ENCODE assay signal across 8 cellular contexts in the genomic region with DNA sequence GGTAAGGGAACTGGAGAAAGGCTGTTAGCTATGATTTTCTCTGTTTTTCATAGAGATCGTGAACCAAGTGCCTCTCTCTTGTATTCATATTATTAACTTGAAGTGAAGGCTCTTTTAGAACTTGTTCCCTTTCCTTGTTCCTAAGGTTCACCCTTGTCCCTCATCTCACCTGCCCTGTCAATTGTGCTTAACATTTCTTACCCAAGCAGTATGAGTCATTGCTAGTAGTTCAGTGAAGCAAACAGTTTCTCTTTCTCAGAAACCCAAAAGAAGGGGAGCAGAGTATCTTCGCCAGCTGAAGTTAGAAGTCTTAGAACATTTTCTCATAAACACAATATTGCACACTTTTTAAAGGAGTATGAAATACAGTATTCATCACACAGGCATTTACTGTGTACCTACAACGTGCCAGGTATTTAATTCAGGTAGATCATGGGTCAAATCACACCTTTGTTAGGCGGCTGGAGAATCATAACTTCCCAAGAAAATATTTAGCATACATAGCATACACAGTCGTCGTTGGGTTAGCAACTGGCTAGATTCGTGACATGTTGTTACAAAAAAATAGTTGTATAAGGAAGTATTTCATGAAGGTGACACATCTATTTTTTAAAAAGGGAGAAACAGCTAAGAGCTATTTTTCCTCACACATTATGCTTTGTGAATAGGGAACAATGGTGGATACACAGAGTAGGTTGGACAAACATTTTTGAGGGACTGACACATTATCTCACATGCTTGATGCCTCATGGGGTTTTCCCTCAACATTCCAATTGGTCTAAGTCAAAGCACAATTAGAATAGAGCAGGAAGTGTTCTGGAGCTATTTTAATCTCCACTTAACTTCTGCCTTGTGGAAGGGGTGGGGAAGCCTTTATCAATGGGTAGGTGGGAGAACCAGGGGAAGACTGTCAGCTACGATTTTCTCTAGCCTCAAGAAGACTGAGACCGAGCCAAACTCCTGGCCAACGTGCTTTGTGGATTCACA. TPM values are rescaled to one million over a fixed set of nuclear protein-coding genes. Genes with fewer than 3 reads are reported as not detected.
DNase-seq lines count a peak whose midpoint lies in the region; ATAC-seq and TF ChIP-seq lines count a peak whose summit lies in the region.

No MANE protein-coding gene starts in this region.

- H2AFZ ChIP-seq in parathyroid adenoma = no peak overlapping the region

- H3K79me2 ChIP-seq in parathyroid adenoma = no peaks in the 10 kb centered on the region

- H3K27me3 ChIP-seq in parathyroid adenoma (ENCODE audit: control insufficient read depth, insufficient read depth, low read length) = no peaks in the 10 kb centered on the region

- H3K4me1 ChIP-seq in parathyroid adenoma = no peaks in the 10 kb centered on the region

- DNase-seq in activated CD4-positive, CD25-positive, alpha-beta regulatory T cell (lab: John Stamatoyannopoulos, UW) = no peak
- DNase-seq in NCI-H460 (ENCODE audit: extremely low read depth, low read depth) (peak; percentile 54), epithelial cell of proximal tubule (ENCODE audit: low read depth) (peak; percentile 98), NCI-H187 (lab: John Stamatoyannopoulos, UW) (no peak), SKM-1 (lab: John Stamatoyannopoulos, UW; ENCODE audit: unreplicated experiment) (no peak)

- H3K9me3 ChIP-seq in parathyroid adenoma (ENCODE audit: control insufficient read depth, low read length) = no peaks in the 10 kb centered on the region

- peak overlapping the region; percentile 12 for H3K4me2 ChIP-seq in parathyroid adenoma (ENCODE audit: low read length)

- peak; percentile 48 to 58 for ATAC-seq in activated CD4-positive, CD25-positive, alpha-beta regulatory T cell treated with anti-CD3 and anti-CD28 coated beads, Interleukin-2, amount 50 U/mL, for 24 hours
- peak; percentile 76 for ATAC-seq in HG02763 (IDR thresholded peaks at IDR 0.05; ENCODE audit: unreplicated experiment)

- no peak overlapping the region for H3K27ac ChIP-seq in parathyroid adenoma

- H3K4me3 ChIP-seq in epithelial cell of proximal tubule (ENCODE audit: low read depth, low read length) (peak overlapping the region; percentile 61), parathyroid adenoma (ENCODE audit: low read depth, low read length) (no peak overlapping the region)

- no peaks in the 10 kb centered on the region for H3K36me3 ChIP-seq in parathyroid adenoma (ENCODE audit: control insufficient read depth, insufficient read depth, low read length)

- TF ChIP-seq CTCF in epithelial cell of proximal tubule (conservative IDR thresholded peaks at IDR 0.05; ENCODE audit: low read depth, low read length) (no peak), parathyroid adenoma (IDR thresholded peaks at IDR 0.05) (no peak)

- no peak overlapping the region for H3K9ac ChIP-seq in parathyroid adenoma

RNA-seq across cellular contexts. Expression of a gene that starts 13.2 kb away (rescaled TPM):
- 0.02 and 0.03 TPM in 2 replicates for total RNA-seq in NCI-H460 (2014; rRNA removed; shearing (Covaris generic))
- not detected in 2 replicates for polyA plus RNA-seq in NCI-H460 (2014; cell fraction: nucleus; rRNA removed)
- total RNA-seq in epithelial cell of proximal tubule = 25.7 and 35.5 TPM in 2 replicates

Comparison
In these comparisons a context has a peak if more than half of its experiments do, and no peak if none do; other contexts are left out.
1. DNase-seq: peak in NCI-H460 (single experiment) and epithelial cell of proximal tubule (single experiment); none in activated CD4-positive, CD25-positive, alpha-beta regulatory T cell (0 of 4), NCI-H187 (0 of 2) and SKM-1 (single experiment).
2. RNA of a gene that starts 13.2 kb away (total RNA-seq): 25.7 to 35.5 TPM in epithelial cell of proximal tubule; 0.02 to 0.03 TPM in NCI-H460; every median in the first group is over 10 times any median in the second.